ENCODE assay signal across 25 cellular contexts in genomic region chr11:125233736-125234275, GRCh38.
DNase-seq lines count a peak whose midpoint lies in the region; ATAC-seq and TF ChIP-seq lines count a peak whose summit lies in the region.
"Had no signal": no experiment of that assay in that cellular context is flagged by ENCODE, and none has a peak within 500 bp of the region (broad histone marks: within the 10 kb centered on the region; RNA-seq: fewer than 3 reads in every experiment).

No MANE protein-coding gene starts in this region.

- H3K4me1 Mint-ChIP-seq in WTC11 (peaks cover 28% of the 10 kb centered on the region), neural progenitor cell (peaks cover 50% of the 10 kb centered on the region)

- H3K36me3 ChIP-seq in neural progenitor cell (no peaks in the 10 kb centered on the region), tibial nerve (peaks cover 0 to 6% (median 0%) of the 10 kb centered on the region in 3 donors)
- H3K36me3 ChIP-seq: BLaER1 treated with 17β-estradiol and CSF1 and Interleukin-3, amounts not matched to agents 10 nM and 100 nM had no signal

- H3K79me2 ChIP-seq in neural progenitor cell (ENCODE audit: low read depth) = peaks cover 3% of the 10 kb centered on the region

- H3K36me3 Mint-ChIP-seq in WTC11 (peaks cover 4% of the 10 kb centered on the region; the same call in 1 of the 2 replicates), neural progenitor cell (peaks cover 41% of the 10 kb centered on the region)

- no peak overlapping the region for H3K27ac Mint-ChIP-seq in WTC11
- H3K27ac Mint-ChIP-seq in neural progenitor cell = peak overlapping the region; percentile 71
- H3K27ac Mint-ChIP-seq: CD4-positive, alpha-beta T cell had no signal

- H3K27me3 ChIP-seq in neural progenitor cell (no peaks in the 10 kb centered on the region), tibial nerve (no peaks in the 10 kb centered on the region)
- H3K27me3 ChIP-seq: BLaER1 treated with 17β-estradiol and CSF1 and Interleukin-3, amounts not matched to agents 10 nM and 100 nM had no signal

- DNase-seq in WTC11 (ENCODE audit: low spot score) (no peak), iPS-NIHi7 (ENCODE audit: extremely low spot score) (peak; percentile 49), neural progenitor cell (ENCODE audit: low spot score) (peak; percentile 31), tibial nerve (ENCODE audit: low spot score in 2 of 2) (no peak), MV-4-11 (lab: John Stamatoyannopoulos, UW) (no peak)
- DNase-seq in activated T-cell treated with anti-CD3 and anti-CD28 coated beads, Interleukin-2, amount 50 U/mL, for 48 hours = no peak
- DNase-seq: AML-193; CD4-positive, alpha-beta T cell; GDM1; NCI-H1105; NCI-H1436 treated with DMSO at 0.1 percent for 48 hours; NCI-H1930; NCI-H2107; NCI-H446; NCI-H524 treated with DMSO at 0.1 percent for 48 hours; NCI-H774; NK-92 treated with Interleukin-12 subunit alpha and Interleukin-12 subunit beta, amount 100 ng/mL, for 24 hours; PC-3; SK-N-SH; SW 1271 had no signal

- H3K9me3 Mint-ChIP-seq in WTC11 (0 out of 2 replicates have a peak, but pooled peaks cover 5% of the 10 kb centered on the region), neural progenitor cell (peaks cover 2% of the 10 kb centered on the region)
- H3K9me3 Mint-ChIP-seq: CD4-positive, alpha-beta T cell had no signal

- H3K9ac ChIP-seq in neural progenitor cell = no peak overlapping the region
- H3K9ac ChIP-seq: BLaER1 treated with 17β-estradiol and CSF1 and Interleukin-3, amounts not matched to agents 10 nM and 100 nM; SK-N-SH had no signal

- WGBS in tibial nerve, 2 donors = 38 to 41% methylated on average over 8 of the region's 8 CpGs

- CTCF ChIA-PET in WTC11 (lab: Charles Lee) = interaction anchor here (0.6 to 1.4 kb wide), 3 partner anchors 10 to 112 kb away, joined by 3 to 4 read pairs (median 3); no protein-coding TSS in a partner anchor

- peaks cover 16% of the 10 kb centered on the region for H4K20me1 ChIP-seq in neural progenitor cell (ENCODE audit: low read depth)
- H4K20me1 ChIP-seq: BLaER1 treated with 17β-estradiol and CSF1 and Interleukin-3, amounts not matched to agents 10 nM and 100 nM had no signal

- no peak overlapping the region for H2AFZ ChIP-seq in neural progenitor cell (replicated peaks)

- no peak for TF ChIP-seq POLR2A in tibial nerve (IDR thresholded peaks at IDR 0.05)

- H3K9me3 ChIP-seq in neural progenitor cell (ENCODE audit: low read depth) (no peaks in the 10 kb centered on the region), tibial nerve (peaks cover 0 to 7% (median 0%) of the 10 kb centered on the region in 4 donors)
- H3K9me3 ChIP-seq: A549, SK-N-SH had no signal

- H3K4me1 ChIP-seq in neural progenitor cell (peaks cover 12% of the 10 kb centered on the region), tibial nerve (peaks cover 0 to 39% (median 6%) of the 10 kb centered on the region in 4 donors)
- H3K4me1 ChIP-seq: A549; BLaER1 treated with 17β-estradiol and CSF1 and Interleukin-3, amounts not matched to agents 10 nM and 100 nM had no signal

- no peak overlapping the region for H3K4me2 ChIP-seq in neural progenitor cell
- H3K4me2 ChIP-seq: A549; BLaER1 treated with 17β-estradiol and CSF1 and Interleukin-3, amounts not matched to agents 10 nM and 100 nM; SK-N-SH had no signal

- H3K27me3 Mint-ChIP-seq in WTC11 (ENCODE audit: low read depth) (no peaks in the 10 kb centered on the region; the same call in 1 of the 2 replicates), neural progenitor cell (ENCODE audit: insufficient read depth, low read depth) (peaks cover 9% of the 10 kb centered on the region)

- no peak for TF ChIP-seq CTCF in WTC11 (IDR thresholded peaks at IDR 0.05)
- TF ChIP-seq CTCF in neural progenitor cell (IDR thresholded peaks at IDR 0.05) = no peak
- no peak for TF ChIP-seq CTCF in tibial nerve (IDR thresholded peaks at IDR 0.05)

- peaks cover 11% of the 10 kb centered on the region for H3F3A ChIP-seq in neural progenitor cell (ENCODE audit: low read depth)

- H3K4me3 ChIP-seq in neural progenitor cell (no peak overlapping the region), tibial nerve (no peak overlapping the region)
- H3K4me3 ChIP-seq: A549; BLaER1 treated with 17β-estradiol and CSF1 and Interleukin-3, amounts not matched to agents 10 nM and 100 nM; GM12878 had no signal

- POLR2A ChIA-PET in WTC11 (lab: Charles Lee) = interaction anchor here (0.6 kb wide), 1 partner anchor 79 kb away, joined by 3 read pairs; no protein-coding TSS in a partner anchor

- peak; percentile 55 for ATAC-seq in WTC11
- no peak for ATAC-seq in HG03175 (IDR thresholded peaks at IDR 0.05; ENCODE audit: unreplicated experiment)
- ATAC-seq: A549, GM12878, PC-3 had no signal

- H3K27ac ChIP-seq in neural progenitor cell (no peak overlapping the region), tibial nerve (peak overlapping the region in 3 of 4 donors; percentile 17 to 71 (median 54))
- H3K27ac ChIP-seq: A549; BLaER1 treated with 17β-estradiol and CSF1 and Interleukin-3, amounts not matched to agents 10 nM and 100 nM; HL-60 had no signal

- H3K4me3 Mint-ChIP-seq in WTC11 = no peak overlapping the region
- H3K4me3 Mint-ChIP-seq in neural progenitor cell = peak overlapping the region; percentile 54
- H3K4me3 Mint-ChIP-seq: CD4-positive, alpha-beta T cell had no signal

- TF ChIP-seq EP300 in tibial nerve (IDR thresholded peaks at IDR 0.05) = no peak

TF ChIP-seq in WTC11, 78 proteins besides CTCF, POLR2A, EP300 and RAD21 (continues in another document):
- TF ChIP-seq MYBL2 (CRISPR knock-in tag; IDR thresholded peaks at IDR 0.05) (no peak), E2F4 (CRISPR knock-in tag; IDR thresholded peaks at IDR 0.05; ENCODE audit: borderline replicate concordance, low read depth) (no peak), ZNF423 (CRISPR knock-in tag; IDR thresholded peaks at IDR 0.05) (no peak), SMAD4 (CRISPR knock-in tag; IDR thresholded peaks at IDR 0.05) (no peak)
- TF ChIP-seq, protein P1, sequence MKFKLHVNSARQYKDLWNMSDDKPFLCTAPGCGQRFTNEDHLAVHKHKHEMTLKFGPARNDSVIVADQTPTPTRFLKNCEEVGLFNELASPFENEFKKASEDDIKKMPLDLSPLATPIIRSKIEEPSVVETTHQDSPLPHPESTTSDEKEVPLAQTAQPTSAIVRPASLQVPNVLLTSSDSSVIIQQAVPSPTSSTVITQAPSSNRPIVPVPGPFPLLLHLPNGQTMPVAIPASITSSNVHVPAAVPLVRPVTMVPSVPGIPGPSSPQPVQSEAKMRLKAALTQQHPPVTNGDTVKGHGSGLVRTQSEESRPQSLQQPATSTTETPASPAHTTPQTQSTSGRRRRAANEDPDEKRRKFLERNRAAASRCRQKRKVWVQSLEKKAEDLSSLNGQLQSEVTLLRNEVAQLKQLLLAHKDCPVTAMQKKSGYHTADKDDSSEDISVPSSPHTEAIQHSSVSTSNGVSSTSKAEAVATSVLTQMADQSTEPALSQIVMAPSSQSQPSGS (CRISPR knock-in tag; IDR thresholded peaks at IDR 0.05; ENCODE audit: borderline replicate concordance, low read depth) = no peak
- TF ChIP-seq, protein P2, sequence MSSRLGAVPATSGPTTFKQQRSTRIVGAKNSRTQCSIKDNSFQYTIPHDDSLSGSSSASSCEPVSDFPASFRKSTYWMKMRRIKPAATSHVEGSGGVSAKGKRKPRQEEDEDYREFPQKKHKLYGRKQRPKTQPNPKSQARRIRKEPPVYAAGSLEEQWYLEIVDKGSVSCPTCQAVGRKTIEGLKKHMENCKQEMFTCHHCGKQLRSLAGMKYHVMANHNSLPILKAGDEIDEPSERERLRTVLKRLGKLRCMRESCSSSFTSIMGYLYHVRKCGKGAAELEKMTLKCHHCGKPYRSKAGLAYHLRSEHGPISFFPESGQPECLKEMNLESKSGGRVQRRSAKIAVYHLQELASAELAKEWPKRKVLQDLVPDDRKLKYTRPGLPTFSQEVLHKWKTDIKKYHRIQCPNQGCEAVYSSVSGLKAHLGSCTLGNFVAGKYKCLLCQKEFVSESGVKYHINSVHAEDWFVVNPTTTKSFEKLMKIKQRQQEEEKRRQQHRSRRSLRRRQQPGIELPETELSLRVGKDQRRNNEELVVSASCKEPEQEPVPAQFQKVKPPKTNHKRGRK (CRISPR knock-in tag; IDR thresholded peaks at IDR 0.05; ENCODE audit: borderline replicate concordance) = no peak
- TF ChIP-seq, protein P3, sequence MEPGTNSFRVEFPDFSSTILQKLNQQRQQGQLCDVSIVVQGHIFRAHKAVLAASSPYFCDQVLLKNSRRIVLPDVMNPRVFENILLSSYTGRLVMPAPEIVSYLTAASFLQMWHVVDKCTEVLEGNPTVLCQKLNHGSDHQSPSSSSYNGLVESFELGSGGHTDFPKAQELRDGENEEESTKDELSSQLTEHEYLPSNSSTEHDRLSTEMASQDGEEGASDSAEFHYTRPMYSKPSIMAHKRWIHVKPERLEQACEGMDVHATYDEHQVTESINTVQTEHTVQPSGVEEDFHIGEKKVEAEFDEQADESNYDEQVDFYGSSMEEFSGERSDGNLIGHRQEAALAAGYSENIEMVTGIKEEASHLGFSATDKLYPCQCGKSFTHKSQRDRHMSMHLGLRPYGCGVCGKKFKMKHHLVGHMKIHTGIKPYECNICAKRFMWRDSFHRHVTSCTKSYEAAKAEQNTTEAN (CRISPR knock-in tag; IDR thresholded peaks at IDR 0.05) = no peak

Comparison
In these comparisons a context has a peak if more than half of its experiments do, and no peak if none do; other contexts are left out.
1. DNase-seq: peak in iPS-NIHi7 (single experiment) and neural progenitor cell (single experiment); none in WTC11 (single experiment), tibial nerve (0 of 2), MV-4-11 (single experiment) and activated T-cell treated with anti-CD3 and anti-CD28 coated beads, Interleukin-2, amount 50 U/mL, for 48 hours (0 of 2).